ENCODE assay signal across 12 cellular contexts in genomic region chr2:182426082-182426914, GRCh38. TPM values are rescaled to one million over a fixed set of nuclear protein-coding genes. Genes with fewer than 3 reads are reported as not detected.
DNase-seq lines count a peak whose midpoint lies in the region; ATAC-seq, FAIRE-seq and TF ChIP-seq lines count a peak whose summit lies in the region.
"Had no signal": no experiment of that assay in that cellular context is flagged by ENCODE, and none has a peak within 500 bp of the region (broad histone marks: within the 10 kb centered on the region; RNA-seq: fewer than 3 reads in every experiment).

No MANE protein-coding gene starts in this region.

- no peak for TF ChIP-seq CTCF in bronchial epithelial cell (IDR thresholded peaks at IDR 0.05; ENCODE audit: insufficient read depth, low read length, severe bottlenecking)
- no peak for TF ChIP-seq CTCF in kidney (IDR thresholded peaks at IDR 0.05; ENCODE audit: borderline replicate concordance, extremely low read depth, insufficient read depth)
- no peak for TF ChIP-seq CTCF in gastrocnemius medialis (IDR thresholded peaks at IDR 0.05 in 4 of 5, conservative IDR thresholded peaks at IDR 0.05 in 1 of 5)

- CTCF ChIA-PET in activated CD4-positive, alpha-beta T cell treated with anti-CD3 and anti-CD28 coated beads for 36 hours (lab: Charles Lee): no interaction called here

- H2AFZ ChIP-seq in GM23248: peak overlapping the region; percentile 77

- no peaks in the 10 kb centered on the region for H3K27me3 Mint-ChIP-seq in activated CD4-positive, alpha-beta T cell treated with anti-CD3 and anti-CD28 coated beads for 36 hours

- 38 to 47% methylated on average over 8 of the region's 8 CpGs for WGBS in GM23248 (ENCODE audit: low coverage in 1 of 2, low lambda C conversion rate in 2 of 2, missing lambda C conversion rate in 2 of 2), 2 experiments

- intact Hi-C loops in kidney (cut with DNase I) (no loop called here), gastrocnemius medialis (cut with DNase I; ENCODE audit: low total_unique reads) (no loop called here)
- intact Hi-C loops in activated CD4-positive, alpha-beta T cell treated with anti-CD3 and anti-CD28 coated beads for 36 hours (cut with DNase I, micrococcal nuclease): no loop called here

- peaks cover 21% of the 10 kb centered on the region for H3K4me1 ChIP-seq in GM23248 (ENCODE audit: insufficient read depth)
- no peaks in the 10 kb centered on the region for H3K4me1 ChIP-seq in kidney (ENCODE audit: control insufficient read depth in 1 of 2, insufficient read depth in 1 of 2, low read depth in 1 of 2, low read length in 2 of 2)
- H3K4me1 ChIP-seq in gastrocnemius medialis: no peaks in the 10 kb centered on the region
- H3K4me1 ChIP-seq: BE2C, HAP-1 had no signal

- peak overlapping the region; percentile 14 for H3K4me3 ChIP-seq in GM23248
- no peak overlapping the region for H3K4me3 ChIP-seq in bronchial epithelial cell (ENCODE audit: low read depth, low read length)
- H3K4me3 ChIP-seq in kidney (ENCODE audit: low read length in 2 of 2): peak overlapping the region; percentile 68 to 75
- H3K4me3 ChIP-seq in gastrocnemius medialis: peak overlapping the region; percentile 39 to 49 (median 45)
- H3K4me3 ChIP-seq: HAP-1 had no signal

- no peak overlapping the region for H3K27ac ChIP-seq in GM23248
- peak overlapping the region; percentile 82 to 89 for H3K27ac ChIP-seq in kidney (ENCODE audit: low read depth in 2 of 2, low read length in 2 of 2)
- H3K27ac ChIP-seq in gastrocnemius medialis: peak overlapping the region; percentile 53 to 71 (median 62)

- H3K27me3 ChIP-seq in GM23248 (replicated peaks; ENCODE audit: insufficient read depth): no peaks in the 10 kb centered on the region
- H3K27me3 ChIP-seq in bronchial epithelial cell (ENCODE audit: control insufficient read depth, insufficient read depth, low read length): no peaks in the 10 kb centered on the region
- no peaks in the 10 kb centered on the region for H3K27me3 ChIP-seq in gastrocnemius medialis
- H3K27me3 ChIP-seq: BE2C had no signal

- in situ Hi-C loops in GM23248 (cut with MboI): no loop called here
- in situ Hi-C loops in gastrocnemius medialis (cut with MboI; ENCODE audit: low sequenced_read_pairs in 4 of 4): no loop called here

- H3K4me3 Mint-ChIP-seq in activated CD4-positive, alpha-beta T cell treated with anti-CD3 and anti-CD28 coated beads for 36 hours: no peak overlapping the region

- no peak for TF ChIP-seq POLR2A in gastrocnemius medialis (IDR thresholded peaks at IDR 0.05)

- H3F3A ChIP-seq in GM23248 (ENCODE audit: insufficient read depth): peaks cover 6% of the 10 kb centered on the region; the same call in 1 of the 2 replicates

- DNase-seq in GM23248: peak; percentile 50
- DNase-seq in bronchial epithelial cell (ENCODE audit: low read depth): peak; percentile 7
- no peak for DNase-seq in kidney
- no peak for DNase-seq in gastrocnemius medialis
- no peak for DNase-seq in NCI-H146 treated with DMSO at 0.1 percent for 48 hours (lab: John Stamatoyannopoulos, UW; ENCODE audit: unreplicated experiment)
- no peak for DNase-seq in NCI-H2029 treated with DMSO at 0.1 percent for 48 hours (lab: John Stamatoyannopoulos, UW)
- no peak for DNase-seq in activated CD4-positive, alpha-beta T cell treated with anti-CD3 and anti-CD28 coated beads for 36 hours
- DNase-seq: BE2C; stimulated activated CD4-positive, alpha-beta T cell treated with anti-CD3 and anti-CD28 coated beads, Interleukin-4, amount 100 ng/mL, for 4 hours had no signal

- H3K4me1 Mint-ChIP-seq in activated CD4-positive, alpha-beta T cell treated with anti-CD3 and anti-CD28 coated beads for 36 hours: no peaks in the 10 kb centered on the region

- POLR2A ChIA-PET in activated CD4-positive, alpha-beta T cell treated with anti-CD3 and anti-CD28 coated beads for 36 hours (lab: Charles Lee): no interaction called here

- FAIRE-seq in bronchial epithelial cell (lab: Jason Lieb, UNC) (peak; percentile 40), kidney (lab: Jason Lieb, UNC) (no peak)
- FAIRE-seq: keratinocyte had no signal

- no peak overlapping the region for H3K27ac Mint-ChIP-seq in activated CD4-positive, alpha-beta T cell treated with anti-CD3 and anti-CD28 coated beads for 36 hours

- no peak overlapping the region for H3K9ac ChIP-seq in GM23248
- peak overlapping the region; percentile 15 to 80 for H3K9ac ChIP-seq in kidney (ENCODE audit: low read length in 2 of 2)

- no peaks in the 10 kb centered on the region for H4K20me1 ChIP-seq in GM23248 (ENCODE audit: insufficient read depth)

- ATAC-seq in gastrocnemius medialis (peak in 1 of 2 donors; percentile 40), GM21367 (IDR thresholded peaks at IDR 0.05; ENCODE audit: unreplicated experiment) (no peak)
- ATAC-seq in activated CD4-positive, alpha-beta T cell treated with anti-CD3 and anti-CD28 coated beads for 36 hours: no peak

- no peaks in the 10 kb centered on the region for H3K9me3 Mint-ChIP-seq in activated CD4-positive, alpha-beta T cell treated with anti-CD3 and anti-CD28 coated beads for 36 hours (ENCODE audit: low read depth)

- H3K36me3 ChIP-seq in GM23248 (ENCODE audit: low read depth) (no peaks in the 10 kb centered on the region), bronchial epithelial cell (ENCODE audit: control insufficient read depth, insufficient read depth, low read length) (no peaks in the 10 kb centered on the region), kidney (ENCODE audit: control insufficient read depth in 1 of 2, insufficient read depth in 2 of 2, low read length in 2 of 2) (no peaks in the 10 kb centered on the region), gastrocnemius medialis (no peaks in the 10 kb centered on the region)
- H3K36me3 ChIP-seq: BE2C, HAP-1 had no signal

- H3K36me3 Mint-ChIP-seq in activated CD4-positive, alpha-beta T cell treated with anti-CD3 and anti-CD28 coated beads for 36 hours (ENCODE audit: low read depth): no peaks in the 10 kb centered on the region

- no peaks in the 10 kb centered on the region for H3K79me2 ChIP-seq in GM23248 (ENCODE audit: insufficient read depth)

- H3K9me2 ChIP-seq in GM23248 (ENCODE audit: insufficient read depth): no peaks in the 10 kb centered on the region

- peak overlapping the region; percentile 44 for H3K4me2 ChIP-seq in GM23248 (ENCODE audit: unreplicated experiment)

- H3K9me3 ChIP-seq in GM23248 (ENCODE audit: low read depth) (no peaks in the 10 kb centered on the region), kidney (ENCODE audit: control insufficient read depth in 1 of 2, low read length in 2 of 2) (no peaks in the 10 kb centered on the region), gastrocnemius medialis (no peaks in the 10 kb centered on the region)
- H3K9me3 ChIP-seq: BE2C, HAP-1 had no signal

RNA-seq across cellular contexts. Expression of gene PDE1A, which starts 0.5 kb away (rescaled TPM):
- 1.9 and 16.3 TPM in 2 replicates for total RNA-seq in GM23248 (2014; rRNA removed; shearing (Covaris generic))
- polyA plus RNA-seq in GM23248 (2016; fragmentation: Nextera tagmentation; extraction: Ambion mirVana): 0.93 and 1.0 TPM in 2 replicates
- total RNA-seq in bronchial epithelial cell: 0.13 and 0.53 TPM in 2 replicates
- 70.5 TPM for total RNA-seq in kidney
- polyA plus RNA-seq in kidney (ENCODE audit: insufficient read depth, low read depth, low replicate concordance): 40.4 TPM
- total RNA-seq in gastrocnemius medialis: 10 to 100 TPM in 1 of 4 donors, 1 to 10 TPM in 3; 2.9 to 14.4 (median 4.4) TPM
- total RNA-seq in activated CD4-positive, alpha-beta T cell treated with anti-CD3 and anti-CD28 coated beads for 36 hours: not detected

Comparison
In these comparisons a context has a peak if more than half of its experiments do, and no peak if none do; other contexts are left out.
1. DNase-seq: peak in GM23248 (single experiment) and bronchial epithelial cell (single experiment); none in kidney (single experiment), gastrocnemius medialis (0 of 2), NCI-H146 treated with DMSO at 0.1 percent for 48 hours (single experiment), NCI-H2029 treated with DMSO at 0.1 percent for 48 hours (single experiment) and activated CD4-positive, alpha-beta T cell treated with anti-CD3 and anti-CD28 coated beads for 36 hours (single experiment).